In genomic region chr1:75786901-75787455, GRCh38 we compare ENCODE assay signal across 8 cellular contexts. TPM values are rescaled to one million over a fixed set of nuclear protein-coding genes. Genes with fewer than 3 reads are reported as not detected.
DNase-seq lines count a peak whose midpoint lies in the region; ATAC-seq and TF ChIP-seq lines count a peak whose summit lies in the region.

No MANE protein-coding gene starts in this region.

- peaks cover 5% of the 10 kb centered on the region for H3K36me3 ChIP-seq in BJ (ENCODE audit: control insufficient read depth, insufficient read depth, low read length)

- no peaks in the 10 kb centered on the region for H3K27me3 Mint-ChIP-seq in natural killer cell (ENCODE audit: low read depth in 2 of 2)

- H3K27me3 ChIP-seq in BJ (ENCODE audit: control insufficient read depth, insufficient read depth, low read length) (no peaks in the 10 kb centered on the region), dorsolateral prefrontal cortex (no peaks in the 10 kb centered on the region)

- no peaks in the 10 kb centered on the region for H3K9me3 Mint-ChIP-seq in natural killer cell

- H3K27ac Mint-ChIP-seq in natural killer cell = peak overlapping the region; percentile 95 to 96

- ATAC-seq in natural killer cell (no peak), HG03039 (IDR thresholded peaks at IDR 0.05; ENCODE audit: unreplicated experiment) (no peak)

- H3K4me1 Mint-ChIP-seq in natural killer cell = peaks cover 78 to 79% of the 10 kb centered on the region in 2 donors

- H3K4me3 ChIP-seq in BJ (ENCODE audit: low read depth, low read length) (peak overlapping the region; percentile 88), LNCaP clone FGC (ENCODE audit: low read depth, low read length) (peak overlapping the region; percentile 96), dorsolateral prefrontal cortex (peak overlapping the region; percentile 52 to 96 (median 82))

- peak overlapping the region; percentile 98 for H3K4me3 Mint-ChIP-seq in natural killer cell

- peaks cover 28% of the 10 kb centered on the region for H3K36me3 Mint-ChIP-seq in natural killer cell

- H3K27ac ChIP-seq in dorsolateral prefrontal cortex = peak overlapping the region in 41 of 59 donors; percentile 1 to 95 (median 88)

- intact Hi-C loops in dorsolateral prefrontal cortex (cut with DNase I) = loop anchor here (1.0 to 5.0 kb wide), 2 partner anchors 60 to 63 kb away; partner anchors contain the start of gene ACADM (in 1 of the 2)
- intact Hi-C loops in natural killer cell (cut with micrococcal nuclease) = loop anchor here (1.0 kb wide), 1 partner anchor 63 kb away; the partner anchor contains the start of gene ACADM

- DNase-seq in BJ (ENCODE audit: low read depth) (no peak), LNCaP clone FGC (ENCODE audit: low read depth) (no peak), dorsolateral prefrontal cortex (no peak), natural killer cell (no peak), hepatic stellate cell (ENCODE audit: low spot score) (no peak), iPS-NIHi7 (ENCODE audit: extremely low spot score) (no peak), middle frontal gyrus (ENCODE audit: extremely low spot score, low spot score) (no peak)

- TF ChIP-seq CTCF in BJ (IDR thresholded peaks at IDR 0.05; ENCODE audit: insufficient read depth, low read depth, low read length) (no peak), LNCaP clone FGC (IDR thresholded peaks at IDR 0.05; ENCODE audit: control insufficient read depth, extremely low read depth, insufficient read depth) (no peak), dorsolateral prefrontal cortex (IDR thresholded peaks at IDR 0.05 in 54 of 56, conservative IDR thresholded peaks at IDR 0.05 in 2 of 56; ENCODE audit: low read depth in 1 of 56, partially characterized antibody in 56 of 56) (no peak), natural killer cell (IDR thresholded peaks at IDR 0.05) (no peak)

- CTCF ChIA-PET in BJ (lab: Yijun Ruan, JAX) = interaction anchor here (1.1 kb wide), 1 partner anchor 9 kb away, joined by 4 read pairs; the partner anchor contains the start of gene MSH4

- POLR2A ChIA-PET in BJ (lab: Charles Lee) = interaction anchor here (0.7 kb wide), 1 partner anchor 904 kb away, joined by 4 read pairs; no protein-coding TSS in a partner anchor

RNA-seq across cellular contexts. Expression of gene RABGGTB, which starts 0.9 kb away (rescaled TPM):
- polyA plus RNA-seq in BJ (2011; rRNA removed) = 29.4 and 87.8 TPM in 2 replicates
- 42.2 and 48.1 TPM in 2 replicates for polyA minus RNA-seq in BJ (2011; rRNA and poly(A)+ RNA removed)
- total RNA-seq in dorsolateral prefrontal cortex (10 to 100 TPM; 41.2 to 78.9 (median 61.5) TPM), natural killer cell (100 to 1,000 TPM in 2 of 3 donors, 10 to 100 TPM in 1; 100.0 to 120 (median 118) TPM)

RNA-seq across cellular contexts. Expression of gene MSH4, which starts 9.7 kb away (rescaled TPM):
- 0.04 and 0.05 TPM in 2 replicates for polyA plus RNA-seq in BJ (2011; rRNA removed)
- polyA minus RNA-seq in BJ (2011; rRNA and poly(A)+ RNA removed) = 0.10 and 0.24 TPM in 2 replicates
- total RNA-seq in dorsolateral prefrontal cortex (1 to 10 TPM in 106 of 120 experiments, under 1 TPM in 14; 0.60 to 8.7 (median 1.8) TPM), natural killer cell (under 1 TPM; 0.45 to 0.61 (median 0.52) TPM)
